ENCODE assay signal across 1 cellular context in the genomic region with DNA sequence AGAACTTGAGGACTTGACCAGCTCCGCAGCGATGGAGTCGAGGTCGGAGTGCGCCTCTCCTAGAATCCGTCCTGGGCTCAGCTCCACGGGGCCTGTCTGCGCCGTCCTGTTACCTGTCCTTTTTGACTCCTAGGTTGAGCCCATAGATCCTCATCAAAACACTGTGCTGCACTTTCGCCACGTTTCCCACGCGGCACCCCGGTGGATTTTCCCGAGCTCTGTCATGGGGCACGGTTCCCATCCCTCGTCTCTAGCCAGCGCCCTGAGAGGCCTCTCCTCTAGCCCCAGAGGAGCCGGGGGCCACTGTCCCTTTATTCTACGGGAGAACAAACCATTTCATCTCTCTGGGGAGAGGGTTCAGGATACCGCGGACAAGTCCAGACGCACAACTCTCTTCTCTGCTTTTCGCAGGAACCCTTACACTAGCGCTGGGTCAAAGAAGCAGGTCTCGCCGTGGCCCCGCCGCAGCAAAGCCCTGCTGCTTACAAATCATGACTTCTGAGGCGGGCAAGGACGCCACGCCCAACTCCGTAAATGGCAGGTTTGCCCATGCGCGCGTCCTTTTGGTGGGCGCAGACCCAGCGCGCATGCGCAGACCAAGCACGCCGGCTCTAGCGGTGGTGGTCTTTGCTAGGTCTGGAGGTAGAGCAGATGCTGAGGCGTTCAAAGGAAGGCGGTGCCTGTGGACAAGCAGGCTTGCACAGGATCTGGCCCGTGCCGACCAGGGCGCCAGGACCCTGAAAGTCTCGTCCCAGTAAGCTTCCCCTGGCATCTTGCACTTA.
TF ChIP-seq lines count a peak whose summit lies in the region.

No MANE protein-coding gene starts in this region.

TF ChIP-seq in H1, 55 proteins besides CTCF, POLR2A, EP300 and RAD21:
- no peak for TF ChIP-seq EGR1 (IDR thresholded peaks at IDR 0.05; ENCODE audit: borderline replicate concordance, low read depth, low read length)
- no peak for TF ChIP-seq CBX5 (IDR thresholded peaks at IDR 0.05; ENCODE audit: low read depth, low read length)
- TF ChIP-seq MAFK (IDR thresholded peaks at IDR 0.05; ENCODE audit: low read depth, low read length) = no peak
- TF ChIP-seq GTF2F1 (IDR thresholded peaks at IDR 0.05; ENCODE audit: borderline replicate concordance, low read depth, low read length) = no peak
- no peak for TF ChIP-seq RFX5 (IDR thresholded peaks at IDR 0.05; ENCODE audit: borderline replicate concordance, low read depth, low read length)
- TF ChIP-seq POU5F1 (IDR thresholded peaks at IDR 0.05; ENCODE audit: low read depth, low read length) = no peak
- TF ChIP-seq BACH1 (IDR thresholded peaks at IDR 0.05; ENCODE audit: low read length) = no peak
- TF ChIP-seq TEAD4 (IDR thresholded peaks at IDR 0.05; ENCODE audit: low read depth, low read length) = no peak
- TF ChIP-seq SP4 (IDR thresholded peaks at IDR 0.05; ENCODE audit: low read length) = no peak
- TF ChIP-seq, protein P1, sequence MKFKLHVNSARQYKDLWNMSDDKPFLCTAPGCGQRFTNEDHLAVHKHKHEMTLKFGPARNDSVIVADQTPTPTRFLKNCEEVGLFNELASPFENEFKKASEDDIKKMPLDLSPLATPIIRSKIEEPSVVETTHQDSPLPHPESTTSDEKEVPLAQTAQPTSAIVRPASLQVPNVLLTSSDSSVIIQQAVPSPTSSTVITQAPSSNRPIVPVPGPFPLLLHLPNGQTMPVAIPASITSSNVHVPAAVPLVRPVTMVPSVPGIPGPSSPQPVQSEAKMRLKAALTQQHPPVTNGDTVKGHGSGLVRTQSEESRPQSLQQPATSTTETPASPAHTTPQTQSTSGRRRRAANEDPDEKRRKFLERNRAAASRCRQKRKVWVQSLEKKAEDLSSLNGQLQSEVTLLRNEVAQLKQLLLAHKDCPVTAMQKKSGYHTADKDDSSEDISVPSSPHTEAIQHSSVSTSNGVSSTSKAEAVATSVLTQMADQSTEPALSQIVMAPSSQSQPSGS (IDR thresholded peaks at IDR 0.05; ENCODE audit: low read length) = no peak
